ENCODE assay signal across 3 cellular contexts in genomic region chr16:22805326-22805725, GRCh38.
TF ChIP-seq lines count a peak whose summit lies in the region.

No MANE protein-coding gene starts in this region.

TF ChIP-seq in HepG2, 621 proteins besides CTCF, POLR2A, EP300 and RAD21:
- TF ChIP-seq ZFP36L1 (CRISPR knock-in tag; IDR thresholded peaks at IDR 0.05) (no peak), CHD2 (IDR thresholded peaks at IDR 0.05; ENCODE audit: low read depth, low read length) (no peak), ZBTB8A (CRISPR knock-in tag; IDR thresholded peaks at IDR 0.05; ENCODE audit: borderline replicate concordance, low read depth) (no peak), ZNF562 (CRISPR knock-in tag; IDR thresholded peaks at IDR 0.05; ENCODE audit: borderline replicate concordance) (no peak), HDAC2 (CRISPR knock-in tag; IDR thresholded peaks at IDR 0.05) (no peak), MAFF (IDR thresholded peaks at IDR 0.05; ENCODE audit: low read depth, low read length) (peak; percentile 51; the same call in 1 of the 2 replicates), YEATS2 (CRISPR knock-in tag; IDR thresholded peaks at IDR 0.05; ENCODE audit: borderline replicate concordance) (no peak), KDM5B (CRISPR knock-in tag; IDR thresholded peaks at IDR 0.05; ENCODE audit: borderline replicate concordance) (no peak), MAFK (conservative IDR thresholded peaks at IDR 0.05 in 1 of 2, IDR thresholded peaks at IDR 0.05 in 1 of 2; ENCODE audit: low read length in 2 of 2) (peak; percentile 66 to 76)

TF ChIP-seq in A549, 52 proteins besides CTCF, POLR2A, EP300 and RAD21:
- TF ChIP-seq MAFK (IDR thresholded peaks at IDR 0.05; ENCODE audit: partially characterized antibody) (peak; percentile 52), HES2 (IDR thresholded peaks at IDR 0.05) (no peak), ELK1 (IDR thresholded peaks at IDR 0.05; ENCODE audit: low read depth, low read length) (no peak)

TF ChIP-seq in K562, 482 proteins besides CTCF, POLR2A, EP300 and RAD21:
- TF ChIP-seq ZNF316 (IDR thresholded peaks at IDR 0.05), result peak; percentile 50
- no peak for TF ChIP-seq TFE3 (CRISPR knock-in tag; IDR thresholded peaks at IDR 0.05)
TF ChIP-seq in K562: peak in this region for 1.
